In genomic region chr3:59286791-59287531, GRCh38 we compare ENCODE assay signal across 10 cellular contexts.
DNase-seq lines count a peak whose midpoint lies in the region; ATAC-seq, FAIRE-seq and TF ChIP-seq lines count a peak whose summit lies in the region.
"Had no signal": no experiment of that assay in that cellular context is flagged by ENCODE, and none has a peak within 500 bp of the region (broad histone marks: within the 10 kb centered on the region; RNA-seq: fewer than 3 reads in every experiment).

No MANE protein-coding gene starts in this region.

- intact Hi-C loops in heart left ventricle (cut with DNase I) (no loop called here), Right ventricle myocardium inferior (cut with DNase I) (no loop called here), thyroid gland (cut with DNase I) (no loop called here)

- H3K27ac ChIP-seq in heart left ventricle (no peak overlapping the region), thyroid gland (no peak overlapping the region)

- 49 to 64% (median 55%) methylated on average over 2 of the region's 2 CpGs for WGBS in heart left ventricle, 4 donors
- WGBS in thyroid gland, 2 donors: 77 to 78% methylated on average over 2 of the region's 2 CpGs

- TF ChIP-seq POLR2A in heart left ventricle (IDR thresholded peaks at IDR 0.05) (no peak), thyroid gland (IDR thresholded peaks at IDR 0.05) (no peak)

- no peak overlapping the region for H3K4me3 ChIP-seq in heart left ventricle
- no peak overlapping the region for H3K4me3 ChIP-seq in epithelial cell of proximal tubule (ENCODE audit: low read depth, low read length)
- H3K4me3 ChIP-seq in thyroid gland (replicated peaks in 1 of 3): no peak overlapping the region
- H3K4me3 ChIP-seq: HAP-1 had no signal

- ATAC-seq in heart left ventricle (peak in 3 of 4 donors; percentile 24 to 75 (median 63)), Right ventricle myocardium inferior (no peak)

- peak in 4 of 5 donors; percentile 16 to 51 (median 26) for DNase-seq in heart left ventricle
- DNase-seq in Right ventricle myocardium inferior (ENCODE audit: missing footprints): no peak
- peak; percentile 76 for DNase-seq in RCC 7860 (ENCODE audit: low spot score)
- peak; percentile 18 for DNase-seq in epithelial cell of proximal tubule (ENCODE audit: low read depth)
- DNase-seq in thyroid gland: peak; percentile 59 to 60
- DNase-seq in NAMALWA (ENCODE audit: low spot score): no peak
- no peak for DNase-seq in activated CD4-positive, CD25-positive, alpha-beta regulatory T cell treated with anti-CD3 and anti-CD28 coated beads, Interleukin-2, amount 50 U/mL, for 72 hours
- DNase-seq in SIG-M5 (lab: John Stamatoyannopoulos, UW): no peak
- DNase-seq: NCI-H1694 treated with DMSO at 0.1 percent for 48 hours had no signal

- H3K27me3 ChIP-seq in heart left ventricle: no peaks in the 10 kb centered on the region
- no peaks in the 10 kb centered on the region for H3K27me3 ChIP-seq in thyroid gland

- no peaks in the 10 kb centered on the region for H3K36me3 ChIP-seq in heart left ventricle
- H3K36me3 ChIP-seq in thyroid gland: no peaks in the 10 kb centered on the region
- H3K36me3 ChIP-seq: HAP-1 had no signal

- H3K4me1 ChIP-seq in heart left ventricle (peaks cover 0 to 13% (median 0%) of the 10 kb centered on the region in 12 donors), thyroid gland (peaks cover 0 to 5% of the 10 kb centered on the region in 2 donors)
- H3K4me1 ChIP-seq: HAP-1 had no signal

- peak; percentile 24 for FAIRE-seq in RCC 7860 (lab: Jason Lieb, UNC)

- TF ChIP-seq CTCF in heart left ventricle (IDR thresholded peaks at IDR 0.05) (no peak), epithelial cell of proximal tubule (conservative IDR thresholded peaks at IDR 0.05; ENCODE audit: low read depth, low read length) (no peak), thyroid gland (IDR thresholded peaks at IDR 0.05) (no peak)

- H3K9me3 ChIP-seq in heart left ventricle: no peaks in the 10 kb centered on the region
- H3K9me3 ChIP-seq in thyroid gland: no peaks in the 10 kb centered on the region
- H3K9me3 ChIP-seq: HAP-1 had no signal

Comparison
In these comparisons a context has a peak if more than half of its experiments do, and no peak if none do; other contexts are left out.
1. DNase-seq: peak in heart left ventricle (4 of 5), RCC 7860 (single experiment), epithelial cell of proximal tubule (single experiment) and thyroid gland (2 of 2); none in Right ventricle myocardium inferior (single experiment), NAMALWA (single experiment), activated CD4-positive, CD25-positive, alpha-beta regulatory T cell treated with anti-CD3 and anti-CD28 coated beads, Interleukin-2, amount 50 U/mL, for 72 hours (single experiment) and SIG-M5 (single experiment).